ENCODE assay signal across 7 cellular contexts in genomic region chr16:56357291-56357764, GRCh38.
DNase-seq lines count a peak whose midpoint lies in the region; ATAC-seq lines count a peak whose summit lies in the region.

No MANE protein-coding gene starts in this region.

- peak; percentile 8 for ATAC-seq in GM21367 (IDR thresholded peaks at IDR 0.05; ENCODE audit: unreplicated experiment)
- no peak for ATAC-seq in naive thymus-derived CD4-positive, alpha-beta T cell

- POLR2A ChIA-PET in naive thymus-derived CD4-positive, alpha-beta T cell (lab: Charles Lee) = no interaction called here

- H3K9me3 ChIP-seq in SJCRH30 (replicated peaks) (no peaks in the 10 kb centered on the region), endocrine pancreas (ENCODE audit: control insufficient read depth, low read length) (no peaks in the 10 kb centered on the region)
- H3K9me3 ChIP-seq in naive thymus-derived CD4-positive, alpha-beta T cell (ENCODE audit: control insufficient read depth in 2 of 3, low read length in 3 of 3) = no peaks in the 10 kb centered on the region

- peaks cover 0 to 4% (median 1%) of the 10 kb centered on the region in 5 donors for H3K36me3 Mint-ChIP-seq in naive thymus-derived CD4-positive, alpha-beta T cell

- H3K27ac ChIP-seq in SJCRH30 = peak overlapping the region; percentile 59
- no peak overlapping the region for H3K27ac ChIP-seq in naive thymus-derived CD4-positive, alpha-beta T cell (ENCODE audit: low read depth, low read length)

- H3K27ac Mint-ChIP-seq in naive thymus-derived CD4-positive, alpha-beta T cell = peak overlapping the region; percentile 71 to 95 (median 91)

- H3K9ac ChIP-seq in endocrine pancreas (ENCODE audit: control insufficient read depth, insufficient read depth, low read length) = no peak overlapping the region

- no peaks in the 10 kb centered on the region for H3K36me3 ChIP-seq in SJCRH30
- H3K36me3 ChIP-seq in endocrine pancreas (ENCODE audit: control insufficient read depth, insufficient read depth, low read length) = peaks cover 2% of the 10 kb centered on the region
- peaks cover 0 to 11% (median 0%) of the 10 kb centered on the region in 3 experiments for H3K36me3 ChIP-seq in naive thymus-derived CD4-positive, alpha-beta T cell (ENCODE audit: control insufficient read depth in 2 of 3, insufficient read depth in 3 of 3, low read length in 3 of 3)

- DNase-seq in SJCRH30 (peak; percentile 36 to 45), putamen (ENCODE audit: low spot score) (no peak)
- peak in 2 of 9 donors; percentile 5 to 23 for DNase-seq in naive thymus-derived CD4-positive, alpha-beta T cell
- DNase-seq in effector CD4-positive, alpha-beta T cell = no peak
- no peak for DNase-seq in stimulated activated naive CD4-positive, alpha-beta T cell treated with Interleukin-2 at 50 U/mL for 16 hours (lab: John Stamatoyannopoulos, UW)

- peaks cover 3% of the 10 kb centered on the region; the same call in 1 of the 2 replicates for H3K4me1 ChIP-seq in SJCRH30
- H3K4me1 ChIP-seq in endocrine pancreas (ENCODE audit: control insufficient read depth, insufficient read depth, low read length) = no peaks in the 10 kb centered on the region
- peaks cover 0 to 11% of the 10 kb centered on the region in 2 donors for H3K4me1 ChIP-seq in naive thymus-derived CD4-positive, alpha-beta T cell (ENCODE audit: control insufficient read depth in 2 of 2, insufficient read depth in 2 of 2, low read length in 2 of 2)

- intact Hi-C loops in naive thymus-derived CD4-positive, alpha-beta T cell (cut with micrococcal nuclease) = loop anchor here (1.0 to 5.0 kb wide), 6 partner anchors 15 to 350 kb away; partner anchors contain the start of genes AMFR (in 2 of the 2), GNAO1 (in 1 of the 2), NUDT21 (in 1 of the 2) and OGFOD1 (in 1 of the 2)

- CTCF ChIA-PET in naive thymus-derived CD4-positive, alpha-beta T cell (lab: Charles Lee) = interaction anchor here (1.7 kb wide), 1 partner anchor 13 kb away, joined by 6 read pairs; no protein-coding TSS in a partner anchor

- H3K4me3 Mint-ChIP-seq in naive thymus-derived CD4-positive, alpha-beta T cell = peak overlapping the region; percentile 39 to 93 (median 90)

- H3K4me1 Mint-ChIP-seq in naive thymus-derived CD4-positive, alpha-beta T cell = peaks cover 5 to 41% (median 38%) of the 10 kb centered on the region in 7 donors

- no peaks in the 10 kb centered on the region for H3K9me3 Mint-ChIP-seq in naive thymus-derived CD4-positive, alpha-beta T cell

- H3K4me3 ChIP-seq in SJCRH30 = peak overlapping the region; percentile 58
- H3K4me3 ChIP-seq in endocrine pancreas (ENCODE audit: control insufficient read depth, insufficient read depth, low read length) = peak overlapping the region; percentile 54
- no peak overlapping the region for H3K4me3 ChIP-seq in naive thymus-derived CD4-positive, alpha-beta T cell (ENCODE audit: low read length)

- H3K27me3 ChIP-seq in SJCRH30 = no peaks in the 10 kb centered on the region
- no peaks in the 10 kb centered on the region for H3K27me3 ChIP-seq in endocrine pancreas (ENCODE audit: control insufficient read depth, insufficient read depth, low read length)
- H3K27me3 ChIP-seq in naive thymus-derived CD4-positive, alpha-beta T cell (ENCODE audit: control insufficient read depth in 2 of 2, insufficient read depth in 2 of 2, low read length in 2 of 2) = no peaks in the 10 kb centered on the region

- H3K27me3 Mint-ChIP-seq in naive thymus-derived CD4-positive, alpha-beta T cell = no peaks in the 10 kb centered on the region

Comparison
In these comparisons a context has a peak if more than half of its experiments do, and no peak if none do; other contexts are left out.
1. DNase-seq: peak in SJCRH30 (2 of 2); none in putamen (single experiment), effector CD4-positive, alpha-beta T cell (single experiment) and stimulated activated naive CD4-positive, alpha-beta T cell treated with Interleukin-2 at 50 U/mL for 16 hours (single experiment).